In genomic region chr2:64918220-64918886, GRCh38 we compare ENCODE assay signal across 9 cellular contexts.
DNase-seq lines count a peak whose midpoint lies in the region; ATAC-seq and TF ChIP-seq lines count a peak whose summit lies in the region.
"Had no signal": no experiment of that assay in that cellular context is flagged by ENCODE, and none has a peak within 500 bp of the region (broad histone marks: within the 10 kb centered on the region; RNA-seq: fewer than 3 reads in every experiment).

No MANE protein-coding gene starts in this region.

- H3K9ac ChIP-seq in SK-N-SH: no peak overlapping the region

- POLR2A ChIA-PET in SK-N-SH (lab: Yijun Ruan, JAX): interaction anchor here (0.7 kb wide), 1 partner anchor 138 kb away, joined by 3 read pairs; the partner anchor contains the start of gene CEP68
- POLR2A ChIA-PET in activated CD8-positive, alpha-beta T cell treated with anti-CD3 and anti-CD28 coated beads for 36 hours (lab: Charles Lee): interaction anchor here (0.9 to 1.2 kb wide), 4 partner anchors 13 to 135 kb away, joined by 3 to 4 read pairs (median 3); partner anchors contain the start of gene SLC1A4

- H3K27me3 Mint-ChIP-seq in activated CD8-positive, alpha-beta T cell treated with anti-CD3 and anti-CD28 coated beads for 36 hours: no peaks in the 10 kb centered on the region

- TF ChIP-seq CTCF in SK-N-SH (IDR thresholded peaks at IDR 0.05) (no peak), stomach (IDR thresholded peaks at IDR 0.05) (no peak)
- TF ChIP-seq CTCF in activated CD8-positive, alpha-beta T cell treated with anti-CD3 and anti-CD28 coated beads for 36 hours (IDR thresholded peaks at IDR 0.05): no peak

- H3K4me2 ChIP-seq in SK-N-SH: no peak overlapping the region

- no peak overlapping the region for H3K27ac ChIP-seq in SK-N-SH (ENCODE audit: low read depth in 2 of 2, low read length in 1 of 2)
- peak overlapping the region in 4 of 5 donors; percentile 51 to 70 (median 58) for H3K27ac ChIP-seq in stomach
- H3K27ac ChIP-seq: 22Rv1 had no signal

- no peaks in the 10 kb centered on the region for H3K79me2 ChIP-seq in SK-N-SH (ENCODE audit: insufficient read depth)

- peaks cover 14% of the 10 kb centered on the region for H3K4me1 Mint-ChIP-seq in activated CD8-positive, alpha-beta T cell treated with anti-CD3 and anti-CD28 coated beads for 36 hours (ENCODE audit: low read depth)

- H3K36me3 Mint-ChIP-seq in activated CD8-positive, alpha-beta T cell treated with anti-CD3 and anti-CD28 coated beads for 36 hours (ENCODE audit: low read depth): no peaks in the 10 kb centered on the region

- intact Hi-C loops in activated CD8-positive, alpha-beta T cell treated with anti-CD3 and anti-CD28 coated beads for 36 hours (cut with micrococcal nuclease): loop anchor here (2.0 to 5.0 kb wide), 3 partner anchors 69 to 122 kb away; partner anchors contain the start of gene SLC1A4
- intact Hi-C loops in stomach (cut with DNase I; ENCODE audit: low total_unique reads): loop anchor here (5.0 kb wide), 1 partner anchor 124 kb away; no protein-coding TSS in a partner anchor

- TF ChIP-seq EP300 in SK-N-SH (IDR thresholded peaks at IDR 0.05; ENCODE audit: borderline replicate concordance in 1 of 2, low read depth in 1 of 2, low read length in 1 of 2) (no peak), stomach (IDR thresholded peaks at IDR 0.05) (no peak)

- TF ChIP-seq POLR2A in stomach (IDR thresholded peaks at IDR 0.05): no peak

- no peaks in the 10 kb centered on the region for H3K9me3 Mint-ChIP-seq in activated CD8-positive, alpha-beta T cell treated with anti-CD3 and anti-CD28 coated beads for 36 hours

- H3K4me3 ChIP-seq in SK-N-SH (ENCODE audit: low read depth in 2 of 2, low read length in 1 of 2) (no peak overlapping the region), iPS-18c (ENCODE audit: insufficient read depth, low read depth, low read length) (peak overlapping the region; percentile 29; the same call in 1 of the 2 replicates), stomach (peak overlapping the region; percentile 37 to 50 (median 48))

- no peak for ATAC-seq in SK-N-SH treated with all-trans-retinoic acid at 6 μM for 48 hours
- ATAC-seq in activated CD8-positive, alpha-beta T cell treated with anti-CD3 and anti-CD28 coated beads for 36 hours: peak; percentile 25
- no peak for ATAC-seq in HG03565 (IDR thresholded peaks at IDR 0.05; ENCODE audit: unreplicated experiment)
- no peak for ATAC-seq in HG02678 (IDR thresholded peaks at IDR 0.05; ENCODE audit: unreplicated experiment)

- peak overlapping the region; percentile 78; the same call in 1 of the 2 replicates for H2AFZ ChIP-seq in SK-N-SH (ENCODE audit: low read depth)

- H4K20me1 ChIP-seq in SK-N-SH (ENCODE audit: insufficient read depth): no peaks in the 10 kb centered on the region

- H3K9me3 ChIP-seq in SK-N-SH (no peaks in the 10 kb centered on the region), iPS-18c (ENCODE audit: control insufficient read depth, insufficient read depth, low read length) (no peaks in the 10 kb centered on the region), stomach (no peaks in the 10 kb centered on the region)

- H3K36me3 ChIP-seq in SK-N-SH (replicated peaks in 1 of 2; ENCODE audit: control insufficient read depth in 1 of 2, insufficient read depth in 2 of 2, low read length in 1 of 2): no peaks in the 10 kb centered on the region
- no peaks in the 10 kb centered on the region for H3K36me3 ChIP-seq in stomach

- no peaks in the 10 kb centered on the region for H3K9me2 ChIP-seq in SK-N-SH

- H3K27ac Mint-ChIP-seq in activated CD8-positive, alpha-beta T cell treated with anti-CD3 and anti-CD28 coated beads for 36 hours: peak overlapping the region; percentile 87

- DNase-seq in SK-N-SH (no peak), stomach (no peak), NCI-H774 (lab: John Stamatoyannopoulos, UW) (no peak)
- no peak for DNase-seq in activated CD8-positive, alpha-beta T cell treated with anti-CD3 and anti-CD28 coated beads for 36 hours

- no peak for TF ChIP-seq RAD21 in SK-N-SH (IDR thresholded peaks at IDR 0.05; ENCODE audit: low read length)

- no peaks in the 10 kb centered on the region for H3F3A ChIP-seq in SK-N-SH (replicated peaks; ENCODE audit: insufficient read depth)

- peak overlapping the region; percentile 86 for H3K4me3 Mint-ChIP-seq in activated CD8-positive, alpha-beta T cell treated with anti-CD3 and anti-CD28 coated beads for 36 hours

- CTCF ChIA-PET in SK-N-SH (lab: Yijun Ruan, JAX): interaction anchor here (0.5 to 3.6 kb wide), 57 partner anchors 8 to 773 kb away, joined by 3 to 130 read pairs (median 4); partner anchors contain the start of genes AFTPH and CEP68
- CTCF ChIA-PET in activated CD8-positive, alpha-beta T cell treated with anti-CD3 and anti-CD28 coated beads for 36 hours (lab: Charles Lee): interaction anchor here (0.6 to 11.4 kb wide), 49 partner anchors 9 to 1171 kb away, joined by 3 to 237 read pairs (median 5); partner anchors contain the start of genes CEP68 and SLC1A4

- WGBS in SK-N-SH (ENCODE audit: low lambda C conversion rate): 96% methylated on average over 8 of the region's 8 CpGs
- 80 to 91% (median 83%) methylated on average over 6 to 8 of the region's 8 CpGs for WGBS in stomach, 5 donors

- H3K27me3 ChIP-seq in SK-N-SH (ENCODE audit: insufficient read depth) (no peaks in the 10 kb centered on the region), stomach (no peaks in the 10 kb centered on the region)

- H3K4me1 ChIP-seq in SK-N-SH (ENCODE audit: control insufficient read depth in 1 of 2, insufficient read depth in 2 of 2, low read depth in 1 of 2, low read length in 1 of 2) (no peaks in the 10 kb centered on the region), stomach (peaks cover 0 to 11% (median 7%) of the 10 kb centered on the region in 4 donors)

TF ChIP-seq in SK-N-SH, 30 proteins besides CTCF, POLR2A, EP300 and RAD21:
- TF ChIP-seq NRF1 (IDR thresholded peaks at IDR 0.05; ENCODE audit: low read depth, low read length) (no peak), YY1 (IDR thresholded peaks at IDR 0.05; ENCODE audit: low read depth) (no peak), TCF12 (IDR thresholded peaks at IDR 0.05) (no peak), NFIC (IDR thresholded peaks at IDR 0.05; ENCODE audit: borderline replicate concordance) (no peak), RFX5 (IDR thresholded peaks at IDR 0.05; ENCODE audit: low read length) (no peak)
- TF ChIP-seq, protein P1, sequence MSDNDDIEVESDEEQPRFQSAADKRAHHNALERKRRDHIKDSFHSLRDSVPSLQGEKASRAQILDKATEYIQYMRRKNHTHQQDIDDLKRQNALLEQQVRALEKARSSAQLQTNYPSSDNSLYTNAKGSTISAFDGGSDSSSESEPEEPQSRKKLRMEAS (IDR thresholded peaks at IDR 0.05; ENCODE audit: low read depth): no peak

TF ChIP-seq in SK-N-SH treated with all-trans-retinoic acid at 6 μM for 48 hours, 23 proteins besides CTCF, POLR2A, EP300 and RAD21 (continues in another document):
- TF ChIP-seq ZFP3 (CRISPR knock-in tag; IDR thresholded peaks at IDR 0.05): no peak
- TF ChIP-seq, protein P2, sequence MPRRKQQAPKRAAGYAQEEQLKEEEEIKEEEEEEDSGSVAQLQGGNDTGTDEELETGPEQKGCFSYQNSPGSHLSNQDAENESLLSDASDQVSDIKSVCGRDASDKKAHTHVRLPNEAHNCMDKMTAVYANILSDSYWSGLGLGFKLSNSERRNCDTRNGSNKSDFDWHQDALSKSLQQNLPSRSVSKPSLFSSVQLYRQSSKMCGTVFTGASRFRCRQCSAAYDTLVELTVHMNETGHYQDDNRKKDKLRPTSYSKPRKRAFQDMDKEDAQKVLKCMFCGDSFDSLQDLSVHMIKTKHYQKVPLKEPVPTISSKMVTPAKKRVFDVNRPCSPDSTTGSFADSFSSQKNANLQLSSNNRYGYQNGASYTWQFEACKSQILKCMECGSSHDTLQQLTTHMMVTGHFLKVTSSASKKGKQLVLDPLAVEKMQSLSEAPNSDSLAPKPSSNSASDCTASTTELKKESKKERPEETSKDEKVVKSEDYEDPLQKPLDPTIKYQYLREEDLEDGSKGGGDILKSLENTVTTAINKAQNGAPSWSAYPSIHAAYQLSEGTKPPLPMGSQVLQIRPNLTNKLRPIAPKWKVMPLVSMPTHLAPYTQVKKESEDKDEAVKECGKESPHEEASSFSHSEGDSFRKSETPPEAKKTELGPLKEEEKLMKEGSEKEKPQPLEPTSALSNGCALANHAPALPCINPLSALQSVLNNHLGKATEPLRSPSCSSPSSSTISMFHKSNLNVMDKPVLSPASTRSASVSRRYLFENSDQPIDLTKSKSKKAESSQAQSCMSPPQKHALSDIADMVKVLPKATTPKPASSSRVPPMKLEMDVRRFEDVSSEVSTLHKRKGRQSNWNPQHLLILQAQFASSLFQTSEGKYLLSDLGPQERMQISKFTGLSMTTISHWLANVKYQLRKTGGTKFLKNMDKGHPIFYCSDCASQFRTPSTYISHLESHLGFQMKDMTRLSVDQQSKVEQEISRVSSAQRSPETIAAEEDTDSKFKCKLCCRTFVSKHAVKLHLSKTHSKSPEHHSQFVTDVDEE (CRISPR knock-in tag; IDR thresholded peaks at IDR 0.05): no peak
- TF ChIP-seq, protein P3, sequence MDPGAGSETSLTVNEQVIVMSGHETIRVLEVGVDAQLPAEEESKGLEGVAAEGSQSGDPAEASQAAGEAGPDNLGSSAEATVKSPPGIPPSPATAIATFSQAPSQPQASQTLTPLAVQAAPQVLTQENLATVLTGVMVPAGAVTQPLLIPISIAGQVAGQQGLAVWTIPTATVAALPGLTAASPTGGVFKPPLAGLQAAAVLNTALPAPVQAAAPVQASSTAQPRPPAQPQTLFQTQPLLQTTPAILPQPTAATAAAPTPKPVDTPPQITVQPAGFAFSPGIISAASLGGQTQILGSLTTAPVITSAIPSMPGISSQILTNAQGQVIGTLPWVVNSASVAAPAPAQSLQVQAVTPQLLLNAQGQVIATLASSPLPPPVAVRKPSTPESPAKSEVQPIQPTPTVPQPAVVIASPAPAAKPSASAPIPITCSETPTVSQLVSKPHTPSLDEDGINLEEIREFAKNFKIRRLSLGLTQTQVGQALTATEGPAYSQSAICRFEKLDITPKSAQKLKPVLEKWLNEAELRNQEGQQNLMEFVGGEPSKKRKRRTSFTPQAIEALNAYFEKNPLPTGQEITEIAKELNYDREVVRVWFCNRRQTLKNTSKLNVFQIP (CRISPR knock-in tag; IDR thresholded peaks at IDR 0.05; ENCODE audit: borderline replicate concordance, low read depth): no peak
- no peak for TF ChIP-seq GLIS3 (CRISPR knock-in tag; IDR thresholded peaks at IDR 0.05)
- TF ChIP-seq, protein P4, sequence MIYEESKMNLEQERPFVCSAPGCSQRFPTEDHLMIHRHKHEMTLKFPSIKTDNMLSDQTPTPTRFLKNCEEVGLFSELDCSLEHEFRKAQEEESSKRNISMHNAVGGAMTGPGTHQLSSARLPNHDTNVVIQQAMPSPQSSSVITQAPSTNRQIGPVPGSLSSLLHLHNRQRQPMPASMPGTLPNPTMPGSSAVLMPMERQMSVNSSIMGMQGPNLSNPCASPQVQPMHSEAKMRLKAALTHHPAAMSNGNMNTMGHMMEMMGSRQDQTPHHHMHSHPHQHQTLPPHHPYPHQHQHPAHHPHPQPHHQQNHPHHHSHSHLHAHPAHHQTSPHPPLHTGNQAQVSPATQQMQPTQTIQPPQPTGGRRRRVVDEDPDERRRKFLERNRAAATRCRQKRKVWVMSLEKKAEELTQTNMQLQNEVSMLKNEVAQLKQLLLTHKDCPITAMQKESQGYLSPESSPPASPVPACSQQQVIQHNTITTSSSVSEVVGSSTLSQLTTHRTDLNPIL (CRISPR knock-in tag; IDR thresholded peaks at IDR 0.05; ENCODE audit: low read depth): no peak
- TF ChIP-seq CSDC2 (CRISPR knock-in tag; IDR thresholded peaks at IDR 0.05): no peak

Comparison
In these comparisons a context has a peak if more than half of its experiments do, and no peak if none do; other contexts are left out.
1. H3K27ac ChIP-seq: peak in stomach (4 of 5); none in SK-N-SH (0 of 2).
2. H3K4me3 ChIP-seq: peak in iPS-18c (single experiment) and stomach (4 of 4); none in SK-N-SH (0 of 2).